In the genomic region with DNA sequence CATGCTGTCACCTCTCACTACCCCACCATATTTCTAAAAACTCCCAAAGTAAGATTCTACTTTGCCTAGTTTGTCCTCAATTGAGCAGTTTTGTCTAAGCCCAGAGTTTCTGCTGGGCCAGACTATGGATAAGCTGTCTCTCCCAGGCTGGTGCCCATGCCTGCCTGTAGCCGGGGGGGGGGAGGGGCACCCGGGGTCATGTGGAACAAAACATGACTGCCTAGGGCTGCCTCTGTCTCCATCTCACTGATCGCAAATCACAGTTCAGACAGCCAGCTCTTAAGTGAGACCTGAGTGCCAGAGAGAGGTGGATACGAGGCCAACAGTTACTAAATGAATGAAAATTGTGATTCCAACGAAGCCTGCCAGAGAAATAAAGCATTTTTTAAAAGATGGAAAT, we compare ENCODE assay signal across 21 cellular contexts.
DNase-seq lines count a peak whose midpoint lies in the region; ATAC-seq and TF ChIP-seq lines count a peak whose summit lies in the region.
"Had no signal": no experiment of that assay in that cellular context is flagged by ENCODE, and none has a peak within 500 bp of the region (broad histone marks: within the 10 kb centered on the region; RNA-seq: fewer than 3 reads in every experiment).

No MANE protein-coding gene starts in this region.

- H3K9me3 ChIP-seq in Caco-2 (no peaks in the 10 kb centered on the region), WERI-Rb-1 (ENCODE audit: severe bottlenecking) (no peaks in the 10 kb centered on the region), heart left ventricle (no peaks in the 10 kb centered on the region), uterus (no peaks in the 10 kb centered on the region)
- H3K9me3 ChIP-seq: A549 had no signal

- no TSS peak for BruUV-seq in Caco-2 (replicated peaks; lab: Mats Ljungman, UMichigan)

- peaks cover 19% of the 10 kb centered on the region for H3K4me1 Mint-ChIP-seq in Caco-2 (ENCODE audit: low read depth, unreplicated experiment)
- H3K4me1 Mint-ChIP-seq: B cell had no signal

- intact Hi-C loops in Caco-2 (cut with micrococcal nuclease; ENCODE audit: unreplicated experiment), result no loop called here
- intact Hi-C loops in heart left ventricle (cut with DNase I), result no loop called here
- intact Hi-C loops in uterus (cut with DNase I; ENCODE audit: low total_unique reads), result no loop called here

- DNase-seq in Caco-2, result no peak
- DNase-seq in WERI-Rb-1, result peak; percentile 57
- peak in 1 of 5 donors; percentile 41 for DNase-seq in heart left ventricle
- peak; percentile 68 for DNase-seq in left kidney (ENCODE audit: low read depth, low spot score)
- DNase-seq in uterus, result no peak
- no peak for DNase-seq in activated gamma-delta T cell (lab: John Stamatoyannopoulos, UW)
- DNase-seq: DMS53; GF-D8; KG1; NCI-H1092 treated with DMSO at 0.1 percent for 48 hours; NCI-H1436 treated with DMSO at 0.1 percent for 48 hours; NCI-H1930; NCI-H345; NCI-H524; NCI-H774; NK-92 treated with Interleukin-12 subunit alpha and Interleukin-12 subunit beta, amount 100 ng/mL, for 24 hours had no signal

- POLR2A ChIA-PET in Caco-2 (lab: Charles Lee), result no interaction called here

- ATAC-seq in heart left ventricle (peak in 3 of 4 donors; percentile 33 to 68 (median 49)), HG02678 (IDR thresholded peaks at IDR 0.05; ENCODE audit: unreplicated experiment) (no peak)

- no peak overlapping the region for H3K4me3 Mint-ChIP-seq in Caco-2 (ENCODE audit: unreplicated experiment)
- H3K4me3 Mint-ChIP-seq: B cell, CD14-positive monocyte had no signal

- no peak for TF ChIP-seq POLR2A in heart left ventricle (IDR thresholded peaks at IDR 0.05)
- TF ChIP-seq POLR2A in uterus (IDR thresholded peaks at IDR 0.05), result no peak

- peaks cover 13% of the 10 kb centered on the region for H3K4me1 ChIP-seq in Caco-2
- H3K4me1 ChIP-seq in heart left ventricle, result peaks cover 0 to 6% (median 0%) of the 10 kb centered on the region in 12 donors
- no peaks in the 10 kb centered on the region for H3K4me1 ChIP-seq in uterus
- H3K4me1 ChIP-seq: A549 had no signal

- no peaks in the 10 kb centered on the region for H3K27me3 Mint-ChIP-seq in Caco-2 (ENCODE audit: insufficient read depth, unreplicated experiment)
- H3K27me3 Mint-ChIP-seq: B cell had no signal

- H3K27me3 ChIP-seq in Caco-2 (replicated peaks; ENCODE audit: control insufficient read depth, insufficient read depth, low read length) (no peaks in the 10 kb centered on the region), WERI-Rb-1 (ENCODE audit: insufficient read depth, low read depth, severe bottlenecking) (no peaks in the 10 kb centered on the region), heart left ventricle (no peaks in the 10 kb centered on the region), uterus (no peaks in the 10 kb centered on the region)

- H3K27ac Mint-ChIP-seq in Caco-2 (ENCODE audit: unreplicated experiment), result peak overlapping the region; percentile 26
- H3K27ac Mint-ChIP-seq: B cell had no signal

- H3K27ac ChIP-seq in WERI-Rb-1, result no peak overlapping the region
- H3K27ac ChIP-seq in heart left ventricle, result no peak overlapping the region
- H3K27ac ChIP-seq in uterus, result no peak overlapping the region
- H3K27ac ChIP-seq: A549, RWPE1 had no signal

- TF ChIP-seq CTCF in Caco-2 (IDR thresholded peaks at IDR 0.05; ENCODE audit: insufficient read depth in 1 of 2, low read depth in 1 of 2, low read length in 1 of 2, severe bottlenecking in 1 of 2, unreplicated experiment in 1 of 2) (no peak), WERI-Rb-1 (IDR thresholded peaks at IDR 0.05; ENCODE audit: low read depth, low read length) (no peak), heart left ventricle (IDR thresholded peaks at IDR 0.05) (no peak), uterus (IDR thresholded peaks at IDR 0.05) (no peak)

- WGBS in heart left ventricle, 4 donors, result 46 to 74% (median 64%) methylated on average over 5 of the region's 5 CpGs

- H3K4me3 ChIP-seq in Caco-2 (ENCODE audit: low read depth, low read length) (no peak overlapping the region), WERI-Rb-1 (ENCODE audit: low read depth, low read length) (no peak overlapping the region), heart left ventricle (no peak overlapping the region), uterus (no peak overlapping the region)
- H3K4me3 ChIP-seq: A549 had no signal

- H3K36me3 ChIP-seq in Caco-2 (ENCODE audit: control insufficient read depth, insufficient read depth, low read length) (no peaks in the 10 kb centered on the region), WERI-Rb-1 (peaks cover 19% of the 10 kb centered on the region), heart left ventricle (peaks cover 0 to 41% (median 31%) of the 10 kb centered on the region in 9 donors), uterus (no peaks in the 10 kb centered on the region)

- H3K9me3 Mint-ChIP-seq in Caco-2 (ENCODE audit: unreplicated experiment), result no peaks in the 10 kb centered on the region
- H3K9me3 Mint-ChIP-seq: CD14-positive monocyte had no signal

- CTCF ChIA-PET in Caco-2 (lab: Charles Lee), result interaction anchor here (0.6 kb wide), 1 partner anchor 34 kb away, joined by 5 read pairs; no protein-coding TSS in a partner anchor

- H3K36me3 Mint-ChIP-seq in Caco-2 (ENCODE audit: insufficient read depth, unreplicated experiment), result peaks cover 5% of the 10 kb centered on the region

Comparison
In these comparisons a context has a peak if more than half of its experiments do, and no peak if none do; other contexts are left out.
1. DNase-seq: peak in WERI-Rb-1 (single experiment) and left kidney (single experiment); none in Caco-2 (0 of 2), uterus (0 of 2) and activated gamma-delta T cell (single experiment).